Comparison of ENCODE assay signal across 15 cellular contexts in the genomic region with DNA sequence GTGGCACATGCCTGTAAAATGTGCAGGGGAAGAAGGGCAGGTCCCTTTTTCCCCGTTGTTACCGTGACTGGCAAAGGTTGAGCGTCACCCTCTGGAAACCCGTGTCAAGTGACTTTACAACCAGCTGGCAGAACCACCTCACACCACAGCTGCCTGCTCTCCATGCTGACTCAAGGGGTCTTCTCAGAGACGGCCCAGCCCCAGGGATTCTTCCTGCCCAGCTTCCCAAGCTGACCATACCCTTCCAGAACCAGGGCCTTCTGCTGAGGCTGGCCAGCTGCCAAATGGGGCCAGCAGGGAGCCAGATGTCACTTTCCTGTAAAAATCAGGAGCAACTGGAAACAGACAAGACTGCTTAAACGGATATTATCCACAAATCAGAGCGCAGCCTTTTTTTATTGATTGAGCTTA. TPM values are rescaled to one million over a fixed set of nuclear protein-coding genes. Genes with fewer than 3 reads are reported as not detected.
A peak's percentile ranks its signal among the peaks of the same experiment; 100 is the strongest.
DNase-seq lines count a peak whose midpoint lies in the region; ATAC-seq and TF ChIP-seq lines count a peak whose summit lies in the region.
"Had no signal": no experiment of that assay in that cellular context is flagged by ENCODE, and none has a peak within 500 bp of the region (broad histone marks: within the 10 kb centered on the region; RNA-seq: fewer than 3 reads in every experiment).

No MANE protein-coding gene starts in this region.

- POLR2A ChIA-PET in CD4-positive, alpha-beta memory T cell (lab: Charles Lee; ENCODE audit: partially characterized antibody): interaction anchor here (0.9 kb wide), 1 partner anchor 109 kb away, joined by 3 read pairs; a partner anchor contains a TSS

- no peaks in the 10 kb centered on the region for H3K36me3 ChIP-seq in CD4-positive, alpha-beta memory T cell (ENCODE audit: insufficient read depth, low read length)
- H3K36me3 ChIP-seq: heart right ventricle had no signal

- DNase-seq in DMS53 treated with DMSO at 0.1 percent for 48 hours (lab: John Stamatoyannopoulos, UW; ENCODE audit: unreplicated experiment) (peak; percentile 79), NCI-H2029 treated with DMSO at 0.1 percent for 48 hours (lab: John Stamatoyannopoulos, UW) (peak; percentile 20)
- DNase-seq in stimulated activated CD4-positive, alpha-beta T cell treated with anti-CD3 and anti-CD28 coated beads, Interleukin-2, amount 100 ng/mL, for 24 hours: no peak
- DNase-seq in CD4-positive, alpha-beta memory T cell: no peak
- DNase-seq: heart right ventricle; stimulated activated CD4-positive, alpha-beta T cell treated with anti-CD3 and anti-CD28 coated beads, Interleukin-15, amount 100 ng/mL, for 24 hours; stimulated activated naive CD8-positive, alpha-beta T cell treated with anti-CD3 and anti-CD28 coated beads, Interleukin-15, Interleukin-2, amounts not matched to agents 100 U/mL and 50 U/mL, for 24 hours had no signal

- CTCF ChIA-PET in CD4-positive, alpha-beta memory T cell (lab: Charles Lee; ENCODE audit: partially characterized antibody): no interaction called here

- H3K4me1 Mint-ChIP-seq in nephron: peaks cover 50% of the 10 kb centered on the region
- peaks cover 0 to 14% (median 4%) of the 10 kb centered on the region in 4 donors for H3K4me1 Mint-ChIP-seq in CD4-positive, alpha-beta memory T cell

- H3K27ac Mint-ChIP-seq in nephron: peak overlapping the region; percentile 48 to 87 (median 70)
- peak overlapping the region in 1 of 7 donors; percentile 43 for H3K27ac Mint-ChIP-seq in CD4-positive, alpha-beta memory T cell

- no peaks in the 10 kb centered on the region for H3K9me3 ChIP-seq in CD4-positive, alpha-beta memory T cell (ENCODE audit: control insufficient read depth in 1 of 2, low read length in 2 of 2)
- H3K9me3 ChIP-seq: heart right ventricle had no signal

- intact Hi-C loops in CD4-positive, alpha-beta memory T cell (cut with micrococcal nuclease): no loop called here

- no peak overlapping the region for H3K4me3 ChIP-seq in CD4-positive, alpha-beta memory T cell (ENCODE audit: low read length in 2 of 2)
- H3K4me3 ChIP-seq: coronary artery, heart right ventricle had no signal

- H3K36me3 Mint-ChIP-seq in nephron (ENCODE audit: low read depth): no peaks in the 10 kb centered on the region
- H3K36me3 Mint-ChIP-seq in CD4-positive, alpha-beta memory T cell: no peaks in the 10 kb centered on the region

- peak overlapping the region in 1 of 3 experiments; percentile 29 for H3K4me3 Mint-ChIP-seq in nephron
- no peak overlapping the region for H3K4me3 Mint-ChIP-seq in CD4-positive, alpha-beta memory T cell
- H3K4me3 Mint-ChIP-seq: CD14-positive monocyte had no signal

- no peaks in the 10 kb centered on the region for H3K9me3 Mint-ChIP-seq in nephron
- no peaks in the 10 kb centered on the region for H3K9me3 Mint-ChIP-seq in CD4-positive, alpha-beta memory T cell

- ATAC-seq in HG03175 (IDR thresholded peaks at IDR 0.05; ENCODE audit: unreplicated experiment) (no peak), HG02981 (IDR thresholded peaks at IDR 0.05; ENCODE audit: unreplicated experiment) (no peak)
- ATAC-seq: heart right ventricle; Panc1; stimulated activated naive CD8-positive, alpha-beta T cell treated with anti-CD3 and anti-CD28 coated beads, Interleukin-15, Interleukin-2, amounts not matched to agents 100 U/mL and 50 U/mL, for 24 hours had no signal

- H3K4me1 ChIP-seq in CD4-positive, alpha-beta memory T cell (ENCODE audit: insufficient read depth, low read length): peaks cover 5% of the 10 kb centered on the region

- peak overlapping the region; percentile 51 for H3K27ac ChIP-seq in VCaP
- no peak overlapping the region for H3K27ac ChIP-seq in CD4-positive, alpha-beta memory T cell (ENCODE audit: low read depth, low read length)
- H3K27ac ChIP-seq: coronary artery, heart right ventricle had no signal

- TF ChIP-seq CTCF in VCaP (conservative IDR thresholded peaks at IDR 0.05) (no peak), nephron (IDR thresholded peaks at IDR 0.05; ENCODE audit: unreplicated experiment in 3 of 3) (no peak)

- H3K27me3 ChIP-seq in CD4-positive, alpha-beta memory T cell (ENCODE audit: insufficient read depth, low read length): no peaks in the 10 kb centered on the region
- H3K27me3 ChIP-seq: heart right ventricle had no signal

- H3K27me3 Mint-ChIP-seq in nephron (ENCODE audit: low read depth): peaks cover 3% of the 10 kb centered on the region
- H3K27me3 Mint-ChIP-seq in CD4-positive, alpha-beta memory T cell: no peaks in the 10 kb centered on the region

RNA-seq across cellular contexts. Expression of a gene that starts 6.3 kb away (rescaled TPM):
- 1 to 10 TPM; 7.6 to 7.7 TPM for total RNA-seq in CD4-positive, alpha-beta memory T cell
- 1 to 10 TPM; 2.9 to 3.2 TPM for polyA plus RNA-seq in CD4-positive, alpha-beta memory T cell

RNA-seq across cellular contexts. Expression of a gene that starts 23.2 kb away (rescaled TPM):
- not detected for total RNA-seq in CD4-positive, alpha-beta memory T cell
- not detected for polyA plus RNA-seq in CD4-positive, alpha-beta memory T cell
- total RNA-seq: heart right ventricle, mononuclear cell had no signal
- polyA plus RNA-seq: CD14-positive monocyte, heart right ventricle had no signal

Comparison
In these comparisons a context has a peak if more than half of its experiments do, and no peak if none do; other contexts are left out.
1. DNase-seq: peak in DMS53 treated with DMSO at 0.1 percent for 48 hours (single experiment) and NCI-H2029 treated with DMSO at 0.1 percent for 48 hours (single experiment); none in stimulated activated CD4-positive, alpha-beta T cell treated with anti-CD3 and anti-CD28 coated beads, Interleukin-2, amount 100 ng/mL, for 24 hours (0 of 2) and CD4-positive, alpha-beta memory T cell (0 of 5).